In genomic region chr15:92831459-92832229, GRCh38 we compare ENCODE assay signal across 8 cellular contexts.
DNase-seq lines count a peak whose midpoint lies in the region; ATAC-seq and TF ChIP-seq lines count a peak whose summit lies in the region.

No MANE protein-coding gene starts in this region.

- ATAC-seq in HG02678 (IDR thresholded peaks at IDR 0.05; ENCODE audit: unreplicated experiment) (peak; percentile 96), Right ventricle myocardium superior (ENCODE audit: poor library complexity) (peak; percentile 96)
- ATAC-seq in activated naive CD8-positive, alpha-beta T cell treated with anti-CD3 and anti-CD28 coated beads, Interleukin-2, amount 10 ng/mL, durations not matched to agents 7 days and 5 days (ENCODE audit: low read depth): peak; percentile 99

- DNase-seq in GM12864 (ENCODE audit: low read depth) (peak; percentile 98), NCI-H1105 treated with DMSO at 0.1 percent for 48 hours (lab: John Stamatoyannopoulos, UW) (peak; percentile 93), SKM-1 treated with dmso at 0.1 percent for 144 hours (lab: John Stamatoyannopoulos, UW; ENCODE audit: unreplicated experiment) (peak; percentile 96), Right ventricle myocardium superior (peak; percentile 94), pons (ENCODE audit: low spot score) (peak; percentile 98), type B pancreatic cell (ENCODE audit: extremely low spot score, unreplicated experiment) (peak; percentile 90)
- peak; percentile 85 for DNase-seq in activated naive CD8-positive, alpha-beta T cell treated with anti-CD3 and anti-CD28 coated beads, Interleukin-2, amount 10 ng/mL, durations not matched to agents 7 days and 5 days

- H3K36me3 Mint-ChIP-seq in activated naive CD8-positive, alpha-beta T cell treated with anti-CD3 and anti-CD28 coated beads, Interleukin-2, amount 10 ng/mL, durations not matched to agents 7 days and 5 days: peaks cover 2% of the 10 kb centered on the region
- no peaks in the 10 kb centered on the region for H3K36me3 Mint-ChIP-seq in type B pancreatic cell

- peak overlapping the region; percentile 92 for H3K27ac Mint-ChIP-seq in activated naive CD8-positive, alpha-beta T cell treated with anti-CD3 and anti-CD28 coated beads, Interleukin-2, amount 10 ng/mL, durations not matched to agents 7 days and 5 days
- peak overlapping the region; percentile 97 for H3K27ac Mint-ChIP-seq in type B pancreatic cell

- no peaks in the 10 kb centered on the region for H3K27me3 Mint-ChIP-seq in activated naive CD8-positive, alpha-beta T cell treated with anti-CD3 and anti-CD28 coated beads, Interleukin-2, amount 10 ng/mL, durations not matched to agents 7 days and 5 days
- no peaks in the 10 kb centered on the region for H3K27me3 Mint-ChIP-seq in type B pancreatic cell

- H3K9me3 Mint-ChIP-seq in activated naive CD8-positive, alpha-beta T cell treated with anti-CD3 and anti-CD28 coated beads, Interleukin-2, amount 10 ng/mL, durations not matched to agents 7 days and 5 days: no peaks in the 10 kb centered on the region
- no peaks in the 10 kb centered on the region for H3K9me3 Mint-ChIP-seq in type B pancreatic cell

- peak overlapping the region; percentile 35 for H3K4me3 ChIP-seq in GM12864 (ENCODE audit: low read depth, low read length)

- peaks cover 34% of the 10 kb centered on the region for H3K4me1 Mint-ChIP-seq in activated naive CD8-positive, alpha-beta T cell treated with anti-CD3 and anti-CD28 coated beads, Interleukin-2, amount 10 ng/mL, durations not matched to agents 7 days and 5 days
- peaks cover 39% of the 10 kb centered on the region for H3K4me1 Mint-ChIP-seq in type B pancreatic cell (ENCODE audit: unreplicated experiment)

- POLR2A ChIA-PET in activated naive CD8-positive, alpha-beta T cell treated with anti-CD3 and anti-CD28 coated beads, Interleukin-2, amount 10 ng/mL, durations not matched to agents 7 days and 5 days (lab: Charles Lee): interaction anchor here (0.6 to 8.9 kb wide), 22 partner anchors 9 to 1529 kb away, joined by 3 to 266 read pairs (median 12); partner anchors contain the start of gene CHD2

- H3K4me3 Mint-ChIP-seq in activated naive CD8-positive, alpha-beta T cell treated with anti-CD3 and anti-CD28 coated beads, Interleukin-2, amount 10 ng/mL, durations not matched to agents 7 days and 5 days: peak overlapping the region; percentile 67
- peak overlapping the region; percentile 84 for H3K4me3 Mint-ChIP-seq in type B pancreatic cell

- intact Hi-C loops in Right ventricle myocardium superior (cut with DNase I): loop anchor here (5.0 kb wide), 2 partner anchors 51 to 71 kb away; partner anchors contain the start of gene CHD2

- no peak for TF ChIP-seq CTCF in GM12864 (IDR thresholded peaks at IDR 0.05; ENCODE audit: low read depth, low read length, missing control alignments)
- no peak for TF ChIP-seq CTCF in type B pancreatic cell (conservative IDR thresholded peaks at IDR 0.05)

Comparison
In these comparisons a context has a peak if more than half of its experiments do, and no peak if none do; other contexts are left out.
1. Peak in every context shown above with its lines: DNase-seq, ATAC-seq and H3K4me3 ChIP-seq.